ENCODE assay signal across 8 cellular contexts in genomic region chr1:40668769-40669525, GRCh38.
DNase-seq lines count a peak whose midpoint lies in the region; ATAC-seq lines count a peak whose summit lies in the region.

No MANE protein-coding gene starts in this region.

- DNase-seq in NCI-H1436 (lab: John Stamatoyannopoulos, UW): peak; percentile 68
- no peak for DNase-seq in NCI-H1436 treated with DMSO at 0.1 percent for 48 hours (lab: John Stamatoyannopoulos, UW)
- peak; percentile 91 to 97 for DNase-seq in NCI-H446 (lab: John Stamatoyannopoulos, UW)
- peak; percentile 75 for DNase-seq in activated CD4-positive, alpha-beta T cell treated with anti-CD3 and anti-CD28 coated beads for 1 hour
- peak; percentile 91 for DNase-seq in cerebellar cortex (ENCODE audit: low spot score)
- peak; percentile 70 for DNase-seq in kidney glomerular epithelial cell (lab: John Stamatoyannopoulos, UW)
- DNase-seq in stimulated activated CD4-positive, alpha-beta T cell treated with anti-CD3 and anti-CD28 coated beads, Interleukin-2, amount 100 ng/mL, for 4 hours (ENCODE audit: low read depth): peak; percentile 78

- ATAC-seq in HG03139 (IDR thresholded peaks at IDR 0.05; ENCODE audit: unreplicated experiment): peak; percentile 71
